ENCODE assay signal across 9 cellular contexts in the genomic region with DNA sequence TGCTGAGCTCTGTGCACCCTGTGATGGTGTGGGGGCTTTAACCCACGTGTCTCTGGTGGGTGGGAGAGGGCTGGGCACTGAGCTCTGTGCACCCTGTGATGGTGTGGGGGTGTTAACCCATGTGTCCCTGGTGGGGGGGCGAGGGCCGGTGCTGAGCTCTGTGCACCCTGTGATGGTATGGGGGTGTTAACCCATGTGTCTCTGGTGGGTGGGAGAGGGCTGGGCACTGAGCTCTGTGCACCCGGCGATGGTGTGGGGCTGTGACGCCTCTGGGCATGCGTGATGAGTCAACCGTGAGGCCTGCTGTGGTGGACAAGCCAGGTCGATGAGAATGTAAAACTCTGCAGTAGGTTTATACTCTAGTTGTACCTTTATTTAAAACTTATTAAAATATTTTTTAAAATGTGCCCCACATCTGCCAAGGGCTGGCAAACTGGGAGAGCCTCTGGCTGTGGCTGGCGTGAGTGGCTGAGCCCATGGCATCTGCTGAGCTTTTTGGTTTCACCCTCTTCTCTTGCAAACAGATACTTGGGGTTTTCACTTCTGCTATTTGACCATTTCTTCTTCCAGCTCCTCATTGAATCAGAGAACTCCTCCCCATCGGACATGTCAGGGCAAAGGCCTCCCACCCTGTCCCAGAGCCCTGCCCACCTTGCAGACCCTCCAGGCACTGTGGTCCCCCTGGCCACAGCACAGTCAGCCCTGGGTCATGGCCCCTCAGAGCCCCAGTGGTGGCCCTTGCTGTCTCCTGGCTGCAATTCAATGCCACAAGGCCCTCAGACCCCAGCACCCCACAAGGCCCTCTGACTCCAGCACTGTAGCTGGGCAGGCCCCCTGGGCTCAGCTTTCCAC. TPM values are rescaled to one million over a fixed set of nuclear protein-coding genes. Genes with fewer than 3 reads are reported as not detected.
DNase-seq lines count a peak whose midpoint lies in the region; ATAC-seq, FAIRE-seq and TF ChIP-seq lines count a peak whose summit lies in the region.
"Had no signal": no experiment of that assay in that cellular context is flagged by ENCODE, and none has a peak within 500 bp of the region (broad histone marks: within the 10 kb centered on the region; RNA-seq: fewer than 3 reads in every experiment).

No MANE protein-coding gene starts in this region.

- peak; percentile 21 for DNase-seq in activated CD4-positive, CD25-positive, alpha-beta regulatory T cell treated with anti-CD3 and anti-CD28 coated beads, Interleukin-2, amount 50 U/mL, for 72 hours
- DNase-seq in activated CD4-positive, CD25-positive, alpha-beta regulatory T cell (lab: John Stamatoyannopoulos, UW), result no peak
- DNase-seq in NB4 (ENCODE audit: low read depth), result peak; percentile 70
- peak; percentile 79 for DNase-seq in posterior vena cava (ENCODE audit: low spot score)
- no peak for DNase-seq in NCI-H2029 (lab: John Stamatoyannopoulos, UW)
- DNase-seq in H54 (ENCODE audit: insufficient read length, low spot score), result no peak

- H3K9me3 Mint-ChIP-seq in activated T-helper 17 cell treated with anti-CD3 and anti-CD28 coated beads, Interleukin-2, amount 50 U/mL, for 72 hours, result no peaks in the 10 kb centered on the region

- H3K4me3 ChIP-seq in NB4 (ENCODE audit: low read depth, low read length), result no peak overlapping the region
- H3K4me3 ChIP-seq: A549 had no signal

- peaks cover 50% of the 10 kb centered on the region for H3K36me3 Mint-ChIP-seq in activated T-helper 17 cell treated with anti-CD3 and anti-CD28 coated beads, Interleukin-2, amount 50 U/mL, for 72 hours (ENCODE audit: low read depth)

- ATAC-seq in HG02610 (IDR thresholded peaks at IDR 0.05; ENCODE audit: unreplicated experiment), result peak; percentile 77
- ATAC-seq in activated T-helper 17 cell treated with anti-CD3 and anti-CD28 coated beads, Interleukin-2, amount 50 U/mL, for 72 hours (replicated peaks), result no peak
- ATAC-seq: A549 had no signal

- peaks cover 23% of the 10 kb centered on the region for H3K4me1 Mint-ChIP-seq in activated T-helper 17 cell treated with anti-CD3 and anti-CD28 coated beads, Interleukin-2, amount 50 U/mL, for 72 hours

- intact Hi-C loops in posterior vena cava (cut with DNase I), result no loop called here

- TF ChIP-seq POLR2A in NB4 (IDR thresholded peaks at IDR 0.05; ENCODE audit: extremely low read depth, insufficient read length) (peak; percentile 18), H54 (IDR thresholded peaks at IDR 0.05; ENCODE audit: low read depth, low read length) (no peak)

- no peak for FAIRE-seq in H54 (lab: Jason Lieb, UNC)
- FAIRE-seq: A549 had no signal

- TF ChIP-seq CTCF in NB4 (IDR thresholded peaks at IDR 0.05; ENCODE audit: low read depth, low read length), result no peak

- peaks cover 16% of the 10 kb centered on the region for H3K27me3 Mint-ChIP-seq in activated T-helper 17 cell treated with anti-CD3 and anti-CD28 coated beads, Interleukin-2, amount 50 U/mL, for 72 hours

- no peak overlapping the region for H3K27ac Mint-ChIP-seq in activated T-helper 17 cell treated with anti-CD3 and anti-CD28 coated beads, Interleukin-2, amount 50 U/mL, for 72 hours

- H3K4me3 Mint-ChIP-seq in activated T-helper 17 cell treated with anti-CD3 and anti-CD28 coated beads, Interleukin-2, amount 50 U/mL, for 72 hours, result no peak overlapping the region

RNA-seq across cellular contexts. Expression of gene EXOC3, which starts 18.5 kb away (rescaled TPM):
- total RNA-seq in posterior vena cava, result 10 to 100 TPM; 52.6 to 54.2 TPM
- 10 to 100 TPM; 78.3 to 93.6 TPM for total RNA-seq in activated T-helper 17 cell treated with anti-CD3 and anti-CD28 coated beads, Interleukin-2, amount 50 U/mL, for 72 hours

Comparison
In these comparisons a context has a peak if more than half of its experiments do, and no peak if none do; other contexts are left out.
1. DNase-seq: peak in activated CD4-positive, CD25-positive, alpha-beta regulatory T cell treated with anti-CD3 and anti-CD28 coated beads, Interleukin-2, amount 50 U/mL, for 72 hours (single experiment), NB4 (single experiment) and posterior vena cava (single experiment); none in activated CD4-positive, CD25-positive, alpha-beta regulatory T cell (0 of 4), NCI-H2029 (single experiment) and H54 (single experiment).